ENCODE assay signal across 8 cellular contexts in genomic region chr5:88833371-88834107, GRCh38. TPM values are rescaled to one million over a fixed set of nuclear protein-coding genes. Genes with fewer than 3 reads are reported as not detected.
DNase-seq lines count a peak whose midpoint lies in the region; ATAC-seq, FAIRE-seq and TF ChIP-seq lines count a peak whose summit lies in the region.

No MANE protein-coding gene starts in this region.

- no peaks in the 10 kb centered on the region for H3K9me3 ChIP-seq in smooth muscle cell (replicated peaks; ENCODE audit: low read depth)

- peak; percentile 85 for FAIRE-seq in GM18507 (lab: Jason Lieb, UNC)

- peak overlapping the region; percentile 83 for H3K4me2 ChIP-seq in smooth muscle cell

- DNase-seq in GM18507 (ENCODE audit: extremely low spot score, insufficient read length, low read depth): no peak
- DNase-seq in UCSD-AML1 (lab: John Stamatoyannopoulos, UW; ENCODE audit: unreplicated experiment): peak; percentile 24
- peak; percentile 89 for DNase-seq in fibroblast of peridontal ligament (ENCODE audit: extremely low read depth)
- DNase-seq in smooth muscle cell (lab: John Stamatoyannopoulos, UW; ENCODE audit: unreplicated experiment): no peak
- no peak for DNase-seq in GM19240 (ENCODE audit: insufficient read length, low spot score)
- DNase-seq in kidney tubule cell (ENCODE audit: low spot score): no peak
- DNase-seq in KG1 (lab: John Stamatoyannopoulos, UW): no peak

- H3K9ac ChIP-seq in smooth muscle cell (ENCODE audit: low read depth): peak overlapping the region; percentile 39

- peak overlapping the region; percentile 83 for H2AFZ ChIP-seq in smooth muscle cell (ENCODE audit: low read depth)

- H3K4me1 ChIP-seq in smooth muscle cell (ENCODE audit: low read depth): peaks cover 11% of the 10 kb centered on the region

- H3K4me3 ChIP-seq in smooth muscle cell: peak overlapping the region; percentile 34

- no peaks in the 10 kb centered on the region for H4K20me1 ChIP-seq in smooth muscle cell (ENCODE audit: low read depth)

- no peak for TF ChIP-seq CTCF in smooth muscle cell (IDR thresholded peaks at IDR 0.05; ENCODE audit: borderline replicate concordance, insufficient read depth, poor library complexity, severe bottlenecking)

- H3K36me3 ChIP-seq in smooth muscle cell (ENCODE audit: low read depth): no peaks in the 10 kb centered on the region

- no peaks in the 10 kb centered on the region for H3F3A ChIP-seq in smooth muscle cell (ENCODE audit: low read depth)

- H3K79me2 ChIP-seq in smooth muscle cell (ENCODE audit: low read depth): no peaks in the 10 kb centered on the region

- no peaks in the 10 kb centered on the region for H3K27me3 ChIP-seq in smooth muscle cell (ENCODE audit: low read depth)

- WGBS in smooth muscle cell (ENCODE audit: low lambda C conversion rate): 26% methylated on average over 6 of the region's 6 CpGs

- peak; percentile 53 for ATAC-seq in HG02642 (IDR thresholded peaks at IDR 0.05; ENCODE audit: poor library complexity, unreplicated experiment)

- H3K27ac ChIP-seq in smooth muscle cell (ENCODE audit: low read depth): peak overlapping the region; percentile 75

RNA-seq across cellular contexts. Expression of gene MEF2C, which starts 49.4 kb away (rescaled TPM):
- total RNA-seq in smooth muscle cell: 10.7 and 14.0 TPM in 2 replicates
- 8.1 and 11.4 TPM in 2 replicates for polyA plus RNA-seq in smooth muscle cell

Comparison
In these comparisons a context has a peak if more than half of its experiments do, and no peak if none do; other contexts are left out.
1. DNase-seq: peak in UCSD-AML1 (single experiment) and fibroblast of peridontal ligament (single experiment); none in GM18507 (single experiment), smooth muscle cell (single experiment), GM19240 (single experiment), kidney tubule cell (single experiment) and KG1 (single experiment).